In genomic region chr13:75432045-75432444, GRCh38 we compare ENCODE assay signal across 13 cellular contexts. TPM values are rescaled to one million over a fixed set of nuclear protein-coding genes. Genes with fewer than 3 reads are reported as not detected.
A peak's percentile ranks its signal among the peaks of the same experiment; 100 is the strongest.
DNase-seq lines count a peak whose midpoint lies in the region; ATAC-seq, FAIRE-seq and TF ChIP-seq lines count a peak whose summit lies in the region.
"Had no signal": no experiment of that assay in that cellular context is flagged by ENCODE, and none has a peak within 500 bp of the region (broad histone marks: within the 10 kb centered on the region; RNA-seq: fewer than 3 reads in every experiment).

No MANE protein-coding gene starts in this region.

- TF ChIP-seq CTCF in AG10803 (conservative IDR thresholded peaks at IDR 0.05; ENCODE audit: low read length) (no peak), body of pancreas (IDR thresholded peaks at IDR 0.05) (no peak)

- TF ChIP-seq POLR2A in H54 (IDR thresholded peaks at IDR 0.05; ENCODE audit: low read depth, low read length), result no peak
- TF ChIP-seq POLR2A in body of pancreas (IDR thresholded peaks at IDR 0.05), result no peak

- no peaks in the 10 kb centered on the region for H3K9me3 ChIP-seq in body of pancreas
- H3K9me3 ChIP-seq: ascending aorta had no signal

- H3K27ac ChIP-seq in body of pancreas, result peak overlapping the region in 3 of 4 donors; percentile 13 to 31 (median 16)
- H3K27ac ChIP-seq: ascending aorta had no signal

- intact Hi-C loops in body of pancreas (cut with DNase I) (no loop called here), left colon (cut with DNase I, micrococcal nuclease) (no loop called here)

- ATAC-seq in body of pancreas, result no peak
- peak; percentile 71 for ATAC-seq in left colon
- no peak for ATAC-seq in GM18502 (IDR thresholded peaks at IDR 0.05; ENCODE audit: poor library complexity, unreplicated experiment)
- ATAC-seq in GM19455 (IDR thresholded peaks at IDR 0.05; ENCODE audit: unreplicated experiment), result no peak
- ATAC-seq in GM21723 (IDR thresholded peaks at IDR 0.05; ENCODE audit: unreplicated experiment), result no peak

- FAIRE-seq in H54 (lab: Jason Lieb, UNC), result peak; percentile 61

- DNase-seq in AG10803 (ENCODE audit: low read depth) (peak; percentile 59), H54 (ENCODE audit: insufficient read length, low spot score) (no peak), body of pancreas (no peak), left colon (no peak), retina (no peak)
- DNase-seq: activated CD8-positive, alpha-beta memory T cell treated with anti-CD3 and anti-CD28 coated beads, Interleukin-2, amount 50 U/mL, for 4 hours; C1 segment of cervical spinal cord; stimulated activated CD4-positive, alpha-beta T cell treated with anti-CD3 and anti-CD28 coated beads, Interleukin-2, amount 100 ng/mL, for 48 hours; T1000 had no signal

- no peak overlapping the region for H3K4me3 ChIP-seq in AG10803 (ENCODE audit: low read length)
- no peak overlapping the region for H3K4me3 ChIP-seq in body of pancreas
- H3K4me3 ChIP-seq: ascending aorta had no signal

- H3K27me3 ChIP-seq in body of pancreas, result no peaks in the 10 kb centered on the region
- H3K27me3 ChIP-seq: ascending aorta had no signal

- WGBS in body of pancreas, 2 donors, result 44 to 55% methylated on average over 2 of the region's 2 CpGs

- no peaks in the 10 kb centered on the region for H3K36me3 ChIP-seq in body of pancreas (replicated peaks in 1 of 2; ENCODE audit: insufficient read depth in 1 of 2, low read depth in 2 of 2)
- H3K36me3 ChIP-seq: ascending aorta had no signal

- peaks cover 21% of the 10 kb centered on the region for H3K4me1 ChIP-seq in body of pancreas
- H3K4me1 ChIP-seq: ascending aorta had no signal

RNA-seq across cellular contexts. Expression of gene TBC1D4, which starts 49.9 kb away (rescaled TPM):
- total RNA-seq in body of pancreas, result 10 to 100 TPM; 28.3 to 29.7 TPM
- 10 to 100 TPM; 19.4 to 19.8 TPM for total RNA-seq in left colon
